ENCODE assay signal across 8 cellular contexts in genomic region chrX:149937881-149938426, GRCh38.
DNase-seq lines count a peak whose midpoint lies in the region; ATAC-seq and TF ChIP-seq lines count a peak whose summit lies in the region.

No MANE protein-coding gene starts in this region.

- H3K4me3 ChIP-seq in adipocyte (ENCODE audit: low read length): peak overlapping the region; percentile 88
- H3K4me3 ChIP-seq in iPS DF 6.9 (ENCODE audit: low read length): peak overlapping the region; percentile 61

- H3K27me3 ChIP-seq in adipocyte (replicated peaks; ENCODE audit: control insufficient read depth, insufficient read depth, low read length): no peaks in the 10 kb centered on the region
- no peaks in the 10 kb centered on the region for H3K27me3 ChIP-seq in iPS DF 6.9 (ENCODE audit: control insufficient read depth, insufficient read depth, low read length)

- WGBS in iPS DF 6.9 (ENCODE audit: insufficient coverage, insufficient read length): no CpG with 5 or more reads among the region's 46 CpGs

- H3K4me1 ChIP-seq in adipocyte (ENCODE audit: control insufficient read depth, insufficient read depth, low read length): peaks cover 3% of the 10 kb centered on the region
- 0 out of 2 replicates have a peak, but pooled peaks cover 1% of the 10 kb centered on the region for H3K4me1 ChIP-seq in iPS DF 6.9 (ENCODE audit: control insufficient read depth, insufficient read depth, low read length)

- H3K36me3 ChIP-seq in KOPT-K1 (ENCODE audit: insufficient read depth, low read length) (peaks cover 11% of the 10 kb centered on the region; the same call in 1 of the 2 replicates), adipocyte (ENCODE audit: control insufficient read depth, insufficient read depth, low read length, severe bottlenecking) (no peaks in the 10 kb centered on the region), iPS DF 6.9 (ENCODE audit: control insufficient read depth, insufficient read depth, low read length) (no peaks in the 10 kb centered on the region)

- H3K9me3 ChIP-seq in KOPT-K1 (ENCODE audit: insufficient read depth, low read length, poor library complexity, severe bottlenecking) (no peaks in the 10 kb centered on the region), adipocyte (ENCODE audit: control insufficient read depth, low read length) (no peaks in the 10 kb centered on the region), iPS DF 6.9 (ENCODE audit: control insufficient read depth, insufficient read depth, low read length) (no peaks in the 10 kb centered on the region)

- DNase-seq in adipocyte (ENCODE audit: low read depth) (peak; percentile 33), iPS DF 6.9 (ENCODE audit: low read depth, low spot score) (no peak), NCI-H1694 (lab: John Stamatoyannopoulos, UW) (no peak)
- peak; percentile 25 for DNase-seq in stimulated activated CD8-positive, alpha-beta memory T cell treated with anti-CD3 and anti-CD28 coated beads, Interleukin-4, amount 100 ng/mL, for 48 hours

- H3K27ac ChIP-seq in KOPT-K1 (ENCODE audit: low read depth, low read length, poor library complexity, severe bottlenecking) (peak overlapping the region; percentile 75), iPS DF 6.9 (ENCODE audit: low read length) (no peak overlapping the region)

- ATAC-seq in GM18858 (IDR thresholded peaks at IDR 0.05; ENCODE audit: unreplicated experiment) (no peak), HG03342 (IDR thresholded peaks at IDR 0.05; ENCODE audit: unreplicated experiment) (no peak)

- peak overlapping the region; percentile 91 for H3K9ac ChIP-seq in adipocyte (ENCODE audit: low read length)

- TF ChIP-seq POLR2A in GM19193 (IDR thresholded peaks at IDR 0.05; ENCODE audit: extremely low read depth, insufficient read depth, insufficient read length): peak; percentile 69

Comparison
In these comparisons a context has a peak if more than half of its experiments do, and no peak if none do; other contexts are left out.
1. DNase-seq: peak in adipocyte (single experiment) and stimulated activated CD8-positive, alpha-beta memory T cell treated with anti-CD3 and anti-CD28 coated beads, Interleukin-4, amount 100 ng/mL, for 48 hours (single experiment); none in iPS DF 6.9 (single experiment) and NCI-H1694 (single experiment).